ENCODE assay signal across 17 cellular contexts in genomic region chr16:30964540-30965226, GRCh38. TPM values are rescaled to one million over a fixed set of nuclear protein-coding genes. Genes with fewer than 3 reads are reported as not detected.
DNase-seq lines count a peak whose midpoint lies in the region; ATAC-seq and TF ChIP-seq lines count a peak whose summit lies in the region.
"Had no signal": no experiment of that assay in that cellular context is flagged by ENCODE, and none has a peak within 500 bp of the region (broad histone marks: within the 10 kb centered on the region; RNA-seq: fewer than 3 reads in every experiment).

No MANE protein-coding gene starts in this region.

- H3K27me3 Mint-ChIP-seq in CD4-positive, alpha-beta T cell: no peaks in the 10 kb centered on the region
- H3K27me3 Mint-ChIP-seq: CD4-positive, alpha-beta memory T cell had no signal

- intact Hi-C loops in CD4-positive, alpha-beta T cell (cut with DNase I, micrococcal nuclease): no loop called here
- intact Hi-C loops in aorta (cut with DNase I): no loop called here

- DNase-seq in CD4-positive, alpha-beta T cell: no peak
- DNase-seq in MV-4-11 (lab: John Stamatoyannopoulos, UW): peak; percentile 16
- DNase-seq in epidermal melanocyte (ENCODE audit: insufficient read length, low spot score): peak; percentile 11
- DNase-seq in HCEC 1CT: no peak
- no peak for DNase-seq in aorta
- DNase-seq: AML-193, DMS79 treated with DMSO at 0.1 percent for 48 hours, NCI-H1105 treated with DMSO at 0.1 percent for 48 hours, NCI-H187, NCI-H446 treated with DMSO at 0.1 percent for 48 hours, NCI-H748 treated with DMSO at 0.1 percent for 48 hours, SK-N-SH had no signal

- peaks cover 90% of the 10 kb centered on the region for H3K36me3 Mint-ChIP-seq in CD4-positive, alpha-beta T cell (ENCODE audit: low read depth)

- H3K27me3 ChIP-seq in CD4-positive, alpha-beta T cell (ENCODE audit: control insufficient read depth, insufficient read depth, low read length): no peaks in the 10 kb centered on the region
- H3K27me3 ChIP-seq in aorta (ENCODE audit: control insufficient read depth in 1 of 2, insufficient read depth in 2 of 2, low read length in 1 of 2): no peaks in the 10 kb centered on the region

- no peak for ATAC-seq in CD4-positive, alpha-beta T cell (ENCODE audit: poor library complexity)
- ATAC-seq in HG03135 (IDR thresholded peaks at IDR 0.05; ENCODE audit: unreplicated experiment): no peak
- ATAC-seq in aorta (ENCODE audit: low FRiP score): no peak
- ATAC-seq: Panc1, Right ventricle myocardium inferior had no signal

- H3K4me3 Mint-ChIP-seq in CD4-positive, alpha-beta T cell: peak overlapping the region; percentile 11
- H3K4me3 Mint-ChIP-seq: CD4-positive, alpha-beta memory T cell had no signal

- H3K27ac Mint-ChIP-seq in CD4-positive, alpha-beta T cell: no peak overlapping the region

- no peak for TF ChIP-seq CTCF in CD4-positive, alpha-beta T cell (IDR thresholded peaks at IDR 0.05)

- POLR2A ChIA-PET in CD4-positive, alpha-beta T cell (lab: Charles Lee): interaction anchor here (0.9 to 1.2 kb wide), 2 partner anchors 11 to 15 kb away, joined by 3 read pairs; no protein-coding TSS in a partner anchor

- H3K4me1 ChIP-seq in aorta (ENCODE audit: control insufficient read depth in 1 of 2, insufficient read depth in 2 of 2, low read length in 2 of 2): no peaks in the 10 kb centered on the region

- WGBS in aorta, 2 donors: 89% methylated on average over 33 to 34 of the region's 34 CpGs

- H3K9me3 Mint-ChIP-seq in CD4-positive, alpha-beta T cell: no peaks in the 10 kb centered on the region

- H3K4me3 ChIP-seq in aorta (ENCODE audit: low read length in 2 of 2): no peak overlapping the region

- H3K9me3 ChIP-seq in CD4-positive, alpha-beta T cell (ENCODE audit: control insufficient read depth, low read length): no peaks in the 10 kb centered on the region
- H3K9me3 ChIP-seq in aorta (ENCODE audit: control insufficient read depth, low read length): no peaks in the 10 kb centered on the region
- H3K9me3 ChIP-seq: SK-N-SH had no signal

- CTCF ChIA-PET in CD4-positive, alpha-beta T cell (lab: Charles Lee): interaction anchor here (1.3 kb wide), 1 partner anchor 120 kb away, joined by 3 read pairs; no protein-coding TSS in a partner anchor

- peaks cover 0 to 12% of the 10 kb centered on the region in 2 donors for H3K36me3 ChIP-seq in aorta (ENCODE audit: control insufficient read depth in 1 of 2, insufficient read depth in 2 of 2, low read length in 1 of 2)

- H3K27ac ChIP-seq in CD4-positive, alpha-beta T cell (ENCODE audit: low read depth, low read length): no peak overlapping the region
- no peak overlapping the region for H3K27ac ChIP-seq in aorta (ENCODE audit: low read depth in 1 of 2, low read length in 2 of 2)
- H3K27ac ChIP-seq: KMS-11 had no signal

- peaks cover 9% of the 10 kb centered on the region for H3K4me1 Mint-ChIP-seq in CD4-positive, alpha-beta T cell (ENCODE audit: low read depth)

RNA-seq across cellular contexts. Expression of gene SETD1A, which starts 7.1 kb away (rescaled TPM):
- 10 to 100 TPM; 40.1 to 41.2 TPM for total RNA-seq in CD4-positive, alpha-beta T cell
- total RNA-seq in aorta: 10 to 100 TPM; 16.4 to 19.7 TPM
- 1 to 10 TPM; 4.4 to 9.7 TPM for polyA plus RNA-seq in aorta

RNA-seq across cellular contexts. Expression of gene ORAI3, which starts 15.8 kb away (rescaled TPM):
- 1 to 10 TPM; 3.0 to 4.5 TPM for total RNA-seq in CD4-positive, alpha-beta T cell
- 10 to 100 TPM; 11.8 to 21.7 TPM for total RNA-seq in aorta
- 10 to 100 TPM in 1 of 2 donors, 1 to 10 TPM in 1; 9.1 to 20.8 TPM for polyA plus RNA-seq in aorta

RNA-seq across cellular contexts. Expression of gene HSD3B7, which starts 20.3 kb away (rescaled TPM):
- total RNA-seq in CD4-positive, alpha-beta T cell: under 1 TPM in 1 of 2 experiments, not detected in 1; 0.11 TPM
- total RNA-seq in aorta: 10 to 100 TPM; 13.6 to 31.3 TPM
- polyA plus RNA-seq in aorta: 10 to 100 TPM in 1 of 2 donors, 1 to 10 TPM in 1; 8.6 to 10.4 TPM

RNA-seq across cellular contexts. Expression of gene FBXL19, which starts 41.3 kb away (rescaled TPM):
- total RNA-seq in CD4-positive, alpha-beta T cell: 1 to 10 TPM; 7.5 to 8.9 TPM
- 10 to 100 TPM; 14.7 to 22.7 TPM for total RNA-seq in aorta
- polyA plus RNA-seq in aorta: 10 to 100 TPM in 1 of 2 donors, 1 to 10 TPM in 1; 4.3 to 11.6 TPM

RNA-seq across cellular contexts. Expression of gene STX1B, which starts 45.8 kb away (rescaled TPM):
- total RNA-seq in CD4-positive, alpha-beta T cell: 1 to 10 TPM; 2.9 to 3.1 TPM
- under 1 TPM; 0.84 to 0.93 TPM for total RNA-seq in aorta
- polyA plus RNA-seq in aorta: 1 to 10 TPM in 1 of 2 donors, under 1 TPM in 1; 0.13 to 2.2 TPM
- polyA plus RNA-seq: CD4-positive, alpha-beta memory T cell had no signal

Comparison
In these comparisons a context has a peak if more than half of its experiments do, and no peak if none do; other contexts are left out.
1. DNase-seq: peak in MV-4-11 (single experiment) and epidermal melanocyte (single experiment); none in CD4-positive, alpha-beta T cell (0 of 10), HCEC 1CT (single experiment) and aorta (0 of 2).
2. RNA of gene HSD3B7, which starts 20.3 kb away (total RNA-seq): 13.6 to 31.3 TPM in aorta; 0.11 TPM in CD4-positive, alpha-beta T cell; every median in the first group is over 10 times any median in the second.